In genomic region chr9:72923077-72923476, GRCh38 we compare ENCODE assay signal across 9 cellular contexts. TPM values are rescaled to one million over a fixed set of nuclear protein-coding genes. Genes with fewer than 3 reads are reported as not detected.
"Had no signal": no experiment of that assay in that cellular context is flagged by ENCODE, and none has a peak within 500 bp of the region (broad histone marks: within the 10 kb centered on the region; RNA-seq: fewer than 3 reads in every experiment).

No MANE protein-coding gene starts in this region.

- ATAC-seq: GM12878 had no signal

- FAIRE-seq: G401.6, GM12878, GM12891, GM12892, GM18507, GM19239 had no signal

- H3K4me3 ChIP-seq: GM12878 had no signal

- DNase-seq: GDM1, GF-D8 had no signal

RNA-seq across cellular contexts. Expression of gene ALDH1A1, which starts 29.8 kb away (rescaled TPM):
- total RNA-seq: G401 had no signal
